Comparison of ENCODE assay signal across 8 cellular contexts in genomic region chr15:56244237-56244810, GRCh38. TPM values are rescaled to one million over a fixed set of nuclear protein-coding genes. Genes with fewer than 3 reads are reported as not detected.
DNase-seq lines count a peak whose midpoint lies in the region; ATAC-seq and TF ChIP-seq lines count a peak whose summit lies in the region.

No MANE protein-coding gene starts in this region.

- H3K79me2 ChIP-seq in DND-41 (ENCODE audit: insufficient read depth, low read length) (peaks cover 59% of the 10 kb centered on the region), KMS-11 (ENCODE audit: insufficient read depth, low read depth) (peaks cover 36% of the 10 kb centered on the region)

- no peak for TF ChIP-seq CTCF in DND-41 (IDR thresholded peaks at IDR 0.05; ENCODE audit: borderline replicate concordance, extremely low read depth, low read length, poor library complexity, severe bottlenecking)
- no peak for TF ChIP-seq CTCF in KMS-11 (conservative IDR thresholded peaks at IDR 0.05; ENCODE audit: low read depth, low read length)
- TF ChIP-seq CTCF in RWPE2 (IDR thresholded peaks at IDR 0.05; ENCODE audit: poor library complexity, severe bottlenecking): no peak
- no peak for TF ChIP-seq CTCF in heart right ventricle (IDR thresholded peaks at IDR 0.05)
- TF ChIP-seq CTCF in osteocyte (IDR thresholded peaks at IDR 0.05): no peak

- H4K20me1 ChIP-seq in DND-41 (ENCODE audit: insufficient read depth, low read length): peaks cover 5% of the 10 kb centered on the region; the same call in 1 of the 2 replicates
- no peaks in the 10 kb centered on the region for H4K20me1 ChIP-seq in KMS-11 (ENCODE audit: insufficient read depth)

- peak overlapping the region; percentile 70 for H3K4me2 ChIP-seq in DND-41 (ENCODE audit: insufficient read depth, low read length)
- peak overlapping the region; percentile 68 for H3K4me2 ChIP-seq in KMS-11

- H3K27ac ChIP-seq in DND-41 (ENCODE audit: low read length) (peak overlapping the region; percentile 97), KMS-11 (no peak overlapping the region), RWPE2 (ENCODE audit: poor library complexity, severe bottlenecking) (peak overlapping the region; percentile 87), heart right ventricle (peak overlapping the region; percentile 56 to 95 (median 84))

- H3K27me3 Mint-ChIP-seq in osteocyte (ENCODE audit: unreplicated experiment): no peaks in the 10 kb centered on the region

- H3K9me3 Mint-ChIP-seq in osteocyte (ENCODE audit: unreplicated experiment): no peaks in the 10 kb centered on the region

- no peaks in the 10 kb centered on the region for H3K27me3 ChIP-seq in DND-41 (ENCODE audit: insufficient read depth, low read length, poor library complexity)
- no peaks in the 10 kb centered on the region for H3K27me3 ChIP-seq in KMS-11 (ENCODE audit: insufficient read depth, low read depth)
- H3K27me3 ChIP-seq in RWPE2 (ENCODE audit: insufficient read depth, poor library complexity, severe bottlenecking): no peaks in the 10 kb centered on the region
- H3K27me3 ChIP-seq in heart right ventricle: no peaks in the 10 kb centered on the region

- H3K36me3 Mint-ChIP-seq in osteocyte (ENCODE audit: unreplicated experiment): no peaks in the 10 kb centered on the region

- H2AFZ ChIP-seq in DND-41 (ENCODE audit: low read depth, low read length): peak overlapping the region; percentile 66
- peak overlapping the region; percentile 94 for H2AFZ ChIP-seq in KMS-11 (ENCODE audit: low read depth)

- peaks cover 41% of the 10 kb centered on the region for H3K4me1 Mint-ChIP-seq in osteocyte (ENCODE audit: unreplicated experiment)

- H3K4me3 ChIP-seq in DND-41 (ENCODE audit: low read depth in 1 of 2, low read length in 2 of 2) (peak overlapping the region; percentile 49 to 62; a peak in 3 of 4 replicates), KMS-11 (IDR thresholded peaks at IDR 0.05; ENCODE audit: insufficient read depth, low read depth, low read length) (no peak overlapping the region), RWPE2 (ENCODE audit: severe bottlenecking) (peak overlapping the region; percentile 93), heart right ventricle (peak overlapping the region; percentile 32 to 87 (median 78))

- WGBS in heart right ventricle, 2 donors: 1 to 2% methylated on average over 22 of the region's 22 CpGs

- peak overlapping the region; percentile 86 for H3K4me3 Mint-ChIP-seq in osteocyte (ENCODE audit: unreplicated experiment)

- intact Hi-C loops in heart right ventricle (cut with DNase I): loop anchor here in 4 of 10 donors (5.0 to 10.0 kb wide), 6 partner anchors 130 to 250 kb away; partner anchors contain the start of gene NEDD4 (in 2 of the 4)

- peak; percentile 70 for ATAC-seq in DND-41 (ENCODE audit: insufficient read depth, low read depth)
- ATAC-seq in RWPE2 (ENCODE audit: low read depth): peak; percentile 68
- peak; percentile 37 to 75 (median 56) for ATAC-seq in heart right ventricle
- ATAC-seq in HG02759 (IDR thresholded peaks at IDR 0.05; ENCODE audit: unreplicated experiment): no peak

- DNase-seq in DND-41 (peak; percentile 84), RWPE2 (ENCODE audit: low spot score) (peak; percentile 89), amniotic epithelial cell (ENCODE audit: low read depth) (peak; percentile 70), heart right ventricle (peak; percentile 17 to 48), osteocyte (ENCODE audit: extremely low spot score, unreplicated experiment) (no peak), GOT3 (lab: John Stamatoyannopoulos, UW) (no peak)

- H3K9me3 ChIP-seq in DND-41 (ENCODE audit: insufficient read depth, low read length, severe bottlenecking): no peaks in the 10 kb centered on the region
- no peaks in the 10 kb centered on the region for H3K9me3 ChIP-seq in RWPE2 (ENCODE audit: severe bottlenecking)
- H3K9me3 ChIP-seq in heart right ventricle: no peaks in the 10 kb centered on the region

- peaks cover 47% of the 10 kb centered on the region for H3K4me1 ChIP-seq in DND-41 (ENCODE audit: insufficient read depth, low read length)
- H3K4me1 ChIP-seq in KMS-11 (ENCODE audit: low read depth, poor library complexity, severe bottlenecking): peaks cover 40% of the 10 kb centered on the region
- peaks cover 28% of the 10 kb centered on the region for H3K4me1 ChIP-seq in RWPE2 (ENCODE audit: insufficient read depth, poor library complexity, severe bottlenecking)
- H3K4me1 ChIP-seq in heart right ventricle: peaks cover 3 to 52% (median 31%) of the 10 kb centered on the region in 9 donors

- H3K36me3 ChIP-seq in DND-41 (ENCODE audit: insufficient read depth, low read length): peaks cover 6% of the 10 kb centered on the region
- no peaks in the 10 kb centered on the region for H3K36me3 ChIP-seq in KMS-11 (ENCODE audit: insufficient read depth)
- peaks cover 30% of the 10 kb centered on the region for H3K36me3 ChIP-seq in RWPE2 (ENCODE audit: low read depth)
- no peaks in the 10 kb centered on the region for H3K36me3 ChIP-seq in heart right ventricle

- peak overlapping the region; percentile 93 for H3K27ac Mint-ChIP-seq in osteocyte (ENCODE audit: unreplicated experiment)

- H3K9ac ChIP-seq in DND-41 (ENCODE audit: low read depth, low read length) (peak overlapping the region; percentile 87), KMS-11 (peak overlapping the region; percentile 38; the same call in 1 of the 2 replicates)

RNA-seq across cellular contexts. Expression of gene RFX7, which starts 0.6 kb away (rescaled TPM):
- 10 to 100 TPM in 4 of 10 donors, 1 to 10 TPM in 6; 5.9 to 14.2 (median 8.4) TPM for total RNA-seq in heart right ventricle
- 1 to 10 TPM in 1 of 2 donors, under 1 TPM in 1; 0.83 to 1.5 TPM for polyA plus RNA-seq in heart right ventricle
- total RNA-seq in osteocyte: 20.2 and 21.3 TPM in 2 replicates

Comparison
In these comparisons a context has a peak if more than half of its experiments do, and no peak if none do; other contexts are left out.
1. DNase-seq: peak in DND-41 (single experiment), RWPE2 (single experiment), amniotic epithelial cell (single experiment) and heart right ventricle (2 of 2); none in osteocyte (single experiment) and GOT3 (single experiment).